Comparison of ENCODE assay signal across 19 cellular contexts in the genomic region with DNA sequence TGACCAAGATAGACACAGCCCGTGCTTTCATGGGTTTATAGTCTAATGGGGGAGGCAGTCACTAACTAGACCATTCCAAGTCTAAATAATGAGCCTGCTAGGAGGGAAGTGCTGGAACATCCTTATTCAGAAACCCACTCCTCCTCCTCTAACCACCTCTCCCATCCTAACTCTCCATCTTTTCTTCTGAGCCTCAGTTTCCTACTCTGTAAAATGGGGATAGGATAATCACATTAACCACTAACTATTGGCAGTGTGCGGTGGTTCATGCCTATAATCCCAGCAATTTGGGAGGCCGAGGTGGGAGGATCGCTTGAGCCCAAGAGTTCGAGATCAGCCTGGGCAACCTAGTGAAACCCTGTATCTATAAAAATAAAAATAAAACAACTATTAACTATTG.
A peak's percentile ranks its signal among the peaks of the same experiment; 100 is the strongest.
DNase-seq lines count a peak whose midpoint lies in the region; ATAC-seq, FAIRE-seq and TF ChIP-seq lines count a peak whose summit lies in the region.
"Had no signal": no experiment of that assay in that cellular context is flagged by ENCODE, and none has a peak within 500 bp of the region (broad histone marks: within the 10 kb centered on the region; RNA-seq: fewer than 3 reads in every experiment).

No MANE protein-coding gene starts in this region.

- H3K79me2 ChIP-seq in K562 (ENCODE audit: control insufficient read depth, insufficient read depth, low read length): no peaks in the 10 kb centered on the region

- no peak for TF ChIP-seq CTCF in K562 (IDR thresholded peaks at IDR 0.05 in 2 of 3, conservative IDR thresholded peaks at IDR 0.05 in 1 of 3; ENCODE audit: insufficient read depth in 2 of 3, low read depth in 1 of 3, low read length in 3 of 3)

- FAIRE-seq in K562 (lab: Jason Lieb, UNC): no peak
- FAIRE-seq: D721Med, G401.6, GM12891, GM19239 had no signal

- intact Hi-C loops in K562 (cut with micrococcal nuclease) (loop anchor here (10.0 kb wide), 1 partner anchor 186 kb away; no protein-coding TSS in a partner anchor), posterior vena cava (cut with DNase I) (no loop called here)

- WGBS in K562 (ENCODE audit: insufficient coverage, low coverage, missing lambda C conversion rate): 81% methylated on average over 5 of the region's 5 CpGs

- H3K36me3 ChIP-seq in K562 (ENCODE audit: control insufficient read depth, insufficient read depth, low read length): no peaks in the 10 kb centered on the region
- H3K36me3 ChIP-seq: BLaER1 treated with 17β-estradiol and CSF1 and Interleukin-3, amounts not matched to agents 10 nM and 100 nM had no signal

- H2AFZ ChIP-seq in K562 (ENCODE audit: low read depth, low read length): no peak overlapping the region

- H3K4me3 ChIP-seq in K562: no peak overlapping the region
- H3K4me3 ChIP-seq: A549; BLaER1 treated with 17β-estradiol and CSF1 and Interleukin-3, amounts not matched to agents 10 nM and 100 nM had no signal

- peaks cover 23 to 25% of the 10 kb centered on the region in 2 experiments for H3K4me1 ChIP-seq in K562 (replicated peaks in 1 of 2; ENCODE audit: control insufficient read depth in 2 of 2, insufficient read depth in 2 of 2, low read length in 2 of 2)

- no peak for TF ChIP-seq POLR2A in K562 (conservative IDR thresholded peaks at IDR 0.05)

- ATAC-seq in K562 (no peak), HG02852 (IDR thresholded peaks at IDR 0.05; ENCODE audit: unreplicated experiment) (no peak)
- ATAC-seq: A549; CD8-positive, alpha-beta T cell had no signal

- BruUV-seq in K562 (replicated peaks; lab: Mats Ljungman, UMichigan): no TSS peak

- no peaks in the 10 kb centered on the region for H3K9me1 ChIP-seq in K562 (ENCODE audit: control insufficient read depth, insufficient read depth, low read length)

- TF ChIP-seq RAD21 in K562 (CRISPR knock-in tag; conservative IDR thresholded peaks at IDR 0.05 in 1 of 2, IDR thresholded peaks at IDR 0.05 in 1 of 2): no peak

- H3K27ac ChIP-seq in K562 (ENCODE audit: extremely low read depth, low read depth, low read length): no peak overlapping the region
- H3K27ac ChIP-seq: A549; BLaER1 treated with 17β-estradiol and CSF1 and Interleukin-3, amounts not matched to agents 10 nM and 100 nM; C4-2B had no signal

- no peak overlapping the region for H3K9ac ChIP-seq in K562 (ENCODE audit: insufficient read depth in 1 of 2, low read depth in 2 of 2, low read length in 2 of 2)
- H3K9ac ChIP-seq: BLaER1 treated with 17β-estradiol and CSF1 and Interleukin-3, amounts not matched to agents 10 nM and 100 nM had no signal

- TF ChIP-seq EP300 in K562 (IDR thresholded peaks at IDR 0.05; ENCODE audit: low read length): no peak

- in situ Hi-C loops in K562 (cut with MboI): no loop called here

- no peaks in the 10 kb centered on the region for H3K9me3 ChIP-seq in K562 (replicated peaks; ENCODE audit: control insufficient read depth, insufficient read depth, low read depth, low read length)
- H3K9me3 ChIP-seq: A549; BLaER1 treated with 17β-estradiol and CSF1 and Interleukin-3, amounts not matched to agents 10 nM and 100 nM; Caco-2 had no signal

- DNase-seq in 8988T (peak; percentile 8), K562 (ENCODE audit: extremely low read depth in 1 of 4, low spot score in 3 of 4) (no peak), posterior vena cava (ENCODE audit: low spot score) (peak; percentile 23), KG1 (lab: John Stamatoyannopoulos, UW) (no peak)
- DNase-seq: AML-193; Caco-2; Calu3; CD4-positive, alpha-beta T cell; CD8-positive, alpha-beta T cell; DMS79 treated with DMSO at 0.1 percent for 48 hours; GF-D8 had no signal

- no peaks in the 10 kb centered on the region for H3K27me3 ChIP-seq in K562 (ENCODE audit: control insufficient read depth in 2 of 2, insufficient read depth in 2 of 2, low read length in 2 of 2)
- H3K27me3 ChIP-seq: BLaER1 treated with 17β-estradiol and CSF1 and Interleukin-3, amounts not matched to agents 10 nM and 100 nM had no signal

- no peak overlapping the region for H3K4me2 ChIP-seq in K562 (ENCODE audit: insufficient read depth, low read length)
- H3K4me2 ChIP-seq: A549; BLaER1 treated with 17β-estradiol and CSF1 and Interleukin-3, amounts not matched to agents 10 nM and 100 nM had no signal

- no peaks in the 10 kb centered on the region for H4K20me1 ChIP-seq in K562 (replicated peaks; ENCODE audit: control insufficient read depth, insufficient read depth, low read length)
- H4K20me1 ChIP-seq: BLaER1 treated with 17β-estradiol and CSF1 and Interleukin-3, amounts not matched to agents 10 nM and 100 nM had no signal

- POLR2A ChIA-PET in K562 (lab: Yijun Ruan, JAX): no interaction called here

- CTCF ChIA-PET in K562 (lab: Yijun Ruan, JAX; ENCODE audit: low intra/inter-chr PET ratio): no interaction called here

TF ChIP-seq in K562, 482 proteins besides CTCF, POLR2A, EP300 and RAD21 (continues in another document):
- TF ChIP-seq SMAD2 (IDR thresholded peaks at IDR 0.05; ENCODE audit: low read depth, low read length) (no peak), BCOR (IDR thresholded peaks at IDR 0.05) (peak; percentile 53), ZNF507 (tag; conservative IDR thresholded peaks at IDR 0.05) (no peak), ZNF695 (CRISPR knock-in tag; IDR thresholded peaks at IDR 0.05) (no peak), ADNP (tag; IDR thresholded peaks at IDR 0.05) (0 out of 2 replicates have a peak, but pooled peaks have one; percentile 24), STAT5A (IDR thresholded peaks at IDR 0.05; ENCODE audit: borderline replicate concordance, low read length) (no peak), ZNF280B (CRISPR knock-in tag; IDR thresholded peaks at IDR 0.05) (no peak), RBM25 (IDR thresholded peaks at IDR 0.05; ENCODE audit: low read depth, low read length, severe bottlenecking) (peak; percentile 71), KLF13 (tag; IDR thresholded peaks at IDR 0.05; ENCODE audit: borderline replicate concordance, low read depth) (no peak), KDM1A (IDR thresholded peaks at IDR 0.05) (peak in 1 of 2 experiments; percentile 28; a peak in 1 of 4 replicates), PHF20 (IDR thresholded peaks at IDR 0.05; ENCODE audit: partially characterized antibody) (no peak), RFX5 (IDR thresholded peaks at IDR 0.05; ENCODE audit: low read depth, low read length) (no peak)
- TF ChIP-seq, protein P1, sequence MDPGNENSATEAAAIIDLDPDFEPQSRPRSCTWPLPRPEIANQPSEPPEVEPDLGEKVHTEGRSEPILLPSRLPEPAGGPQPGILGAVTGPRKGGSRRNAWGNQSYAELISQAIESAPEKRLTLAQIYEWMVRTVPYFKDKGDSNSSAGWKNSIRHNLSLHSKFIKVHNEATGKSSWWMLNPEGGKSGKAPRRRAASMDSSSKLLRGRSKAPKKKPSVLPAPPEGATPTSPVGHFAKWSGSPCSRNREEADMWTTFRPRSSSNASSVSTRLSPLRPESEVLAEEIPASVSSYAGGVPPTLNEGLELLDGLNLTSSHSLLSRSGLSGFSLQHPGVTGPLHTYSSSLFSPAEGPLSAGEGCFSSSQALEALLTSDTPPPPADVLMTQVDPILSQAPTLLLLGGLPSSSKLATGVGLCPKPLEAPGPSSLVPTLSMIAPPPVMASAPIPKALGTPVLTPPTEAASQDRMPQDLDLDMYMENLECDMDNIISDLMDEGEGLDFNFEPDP (CRISPR knock-in tag; IDR thresholded peaks at IDR 0.05): no peak

Comparison
In these comparisons a context has a peak if more than half of its experiments do, and no peak if none do; other contexts are left out.
1. DNase-seq: peak in 8988T (single experiment) and posterior vena cava (single experiment); none in K562 (0 of 4) and KG1 (single experiment).